Comparison of ENCODE assay signal across 20 cellular contexts in the genomic region with DNA sequence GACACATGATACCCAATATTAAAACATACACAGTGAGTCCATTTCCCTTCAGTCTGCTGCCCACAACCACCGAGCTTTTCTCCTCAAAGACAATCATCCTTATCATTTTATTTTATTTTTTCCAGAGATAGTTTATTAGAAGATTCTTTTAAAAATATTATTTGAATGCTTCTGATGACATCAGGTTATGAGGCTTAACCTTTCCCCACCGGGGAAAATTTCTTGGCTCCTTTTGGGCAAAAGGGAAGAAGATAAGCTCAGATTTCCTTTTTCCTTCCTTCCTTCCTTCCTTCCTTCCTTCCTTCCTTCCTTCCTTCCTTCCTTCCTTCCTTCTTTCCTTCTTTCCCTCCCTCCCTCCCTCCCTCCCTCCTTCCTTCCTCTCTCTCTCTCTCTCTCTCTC.
DNase-seq lines count a peak whose midpoint lies in the region; ATAC-seq, FAIRE-seq and TF ChIP-seq lines count a peak whose summit lies in the region.
"Had no signal": no experiment of that assay in that cellular context is flagged by ENCODE, and none has a peak within 500 bp of the region (broad histone marks: within the 10 kb centered on the region; RNA-seq: fewer than 3 reads in every experiment).

No MANE protein-coding gene starts in this region.

- POLR2A ChIA-PET in A673 (lab: Charles Lee; ENCODE audit: low non-redundant PET) (interaction anchor here (0.6 to 1.0 kb wide), 4 partner anchors 148 to 523 kb away, joined by 3 read pairs; a partner anchor contains a TSS), K562 (lab: Yijun Ruan, JAX) (interaction anchor here (0.7 to 1.6 kb wide), 3 partner anchors 149 to 1783 kb away, joined by 3 to 6 read pairs (median 3); a partner anchor contains a TSS)

- no peak overlapping the region for H2AFZ ChIP-seq in K562 (ENCODE audit: low read depth, low read length)

- ATAC-seq in K562 (no peak), GM18858 (IDR thresholded peaks at IDR 0.05; ENCODE audit: unreplicated experiment) (no peak)
- ATAC-seq: A549; CD8-positive, alpha-beta T cell had no signal

- H4K20me1 ChIP-seq in K562 (replicated peaks; ENCODE audit: control insufficient read depth, insufficient read depth, low read length) = no peaks in the 10 kb centered on the region
- H4K20me1 ChIP-seq: BLaER1 treated with 17β-estradiol and CSF1 and Interleukin-3, amounts not matched to agents 10 nM and 100 nM had no signal

- TF ChIP-seq POLR2A in K562 (conservative IDR thresholded peaks at IDR 0.05) (no peak), uterus (IDR thresholded peaks at IDR 0.05) (no peak)

- CTCF ChIA-PET in A673 (lab: Charles Lee) = interaction anchor here (0.7 to 1.2 kb wide), 4 partner anchors 148 to 761 kb away, joined by 3 to 6 read pairs (median 4); no protein-coding TSS in a partner anchor
- CTCF ChIA-PET in K562 (lab: Yijun Ruan, JAX; ENCODE audit: low intra/inter-chr PET ratio) = no interaction called here

- H3K36me3 ChIP-seq in A673 (ENCODE audit: insufficient read depth, low read length, poor library complexity, severe bottlenecking) (no peaks in the 10 kb centered on the region), K562 (ENCODE audit: control insufficient read depth, insufficient read depth, low read length) (no peaks in the 10 kb centered on the region), uterus (no peaks in the 10 kb centered on the region)
- H3K36me3 ChIP-seq: BLaER1 treated with 17β-estradiol and CSF1 and Interleukin-3, amounts not matched to agents 10 nM and 100 nM had no signal

- peak; percentile 83 for DNase-seq in A673 (ENCODE audit: low spot score)
- no peak for DNase-seq in K562 (ENCODE audit: extremely low read depth in 1 of 4, low spot score in 3 of 4)
- DNase-seq in uterus = no peak
- DNase-seq in activated CD4-positive, alpha-beta T cell treated with anti-CD3 and anti-CD28 coated beads for 48 hours = no peak
- DNase-seq: ACHN; AML-193; Caco-2; Calu3; CD4-positive, alpha-beta T cell; CD8-positive, alpha-beta T cell; DMS79 treated with DMSO at 0.1 percent for 48 hours; GF-D8 had no signal

- H3K9ac ChIP-seq in K562 (ENCODE audit: insufficient read depth in 1 of 2, low read depth in 2 of 2, low read length in 2 of 2) = no peak overlapping the region
- H3K9ac ChIP-seq: BLaER1 treated with 17β-estradiol and CSF1 and Interleukin-3, amounts not matched to agents 10 nM and 100 nM had no signal

- FAIRE-seq in K562 (lab: Jason Lieb, UNC) = no peak
- FAIRE-seq: A549, D721Med, G401.6, GM12891 had no signal

- H3K9me1 ChIP-seq in K562 (ENCODE audit: control insufficient read depth, insufficient read depth, low read length) = no peaks in the 10 kb centered on the region

- TF ChIP-seq RAD21 in K562 (CRISPR knock-in tag; conservative IDR thresholded peaks at IDR 0.05 in 1 of 2, IDR thresholded peaks at IDR 0.05 in 1 of 2) = no peak

- H3K27me3 ChIP-seq in A673 (replicated peaks; ENCODE audit: insufficient read depth, low read depth, low read length, poor library complexity) (no peaks in the 10 kb centered on the region), K562 (ENCODE audit: control insufficient read depth in 2 of 2, insufficient read depth in 2 of 2, low read length in 2 of 2) (no peaks in the 10 kb centered on the region), uterus (no peaks in the 10 kb centered on the region)
- H3K27me3 ChIP-seq: BLaER1 treated with 17β-estradiol and CSF1 and Interleukin-3, amounts not matched to agents 10 nM and 100 nM had no signal

- no TSS peak for BruUV-seq in A673 (replicated peaks; lab: Mats Ljungman, UMichigan)
- BruUV-seq in K562 (replicated peaks; lab: Mats Ljungman, UMichigan) = no TSS peak

- intact Hi-C loops in A673 (cut with micrococcal nuclease; ENCODE audit: unreplicated experiment) (loop anchor here (1.0 to 2.0 kb wide), 4 partner anchors 150 to 763 kb away; a partner anchor contains a TSS), K562 (cut with micrococcal nuclease) (no loop called here), uterus (cut with DNase I; ENCODE audit: low total_unique reads) (loop anchor here (2.0 kb wide), 1 partner anchor 149 kb away; a partner anchor contains a TSS)

- H3K79me2 ChIP-seq in K562 (ENCODE audit: control insufficient read depth, insufficient read depth, low read length) = no peaks in the 10 kb centered on the region

- TF ChIP-seq EP300 in K562 (IDR thresholded peaks at IDR 0.05; ENCODE audit: low read length) = no peak

- TF ChIP-seq CTCF in A673 (conservative IDR thresholded peaks at IDR 0.05; ENCODE audit: low read depth, low read length) = no peak
- TF ChIP-seq CTCF in K562 (IDR thresholded peaks at IDR 0.05 in 2 of 3, conservative IDR thresholded peaks at IDR 0.05 in 1 of 3; ENCODE audit: insufficient read depth in 2 of 3, low read depth in 1 of 3, low read length in 3 of 3) = no peak
- no peak for TF ChIP-seq CTCF in uterus (IDR thresholded peaks at IDR 0.05)

- H3K9me3 ChIP-seq in A673 (ENCODE audit: low read depth, low read length, poor library complexity, severe bottlenecking) = peaks cover 4% of the 10 kb centered on the region
- 0 out of 2 replicates have a peak, but pooled peaks cover 3% of the 10 kb centered on the region for H3K9me3 ChIP-seq in K562 (replicated peaks; ENCODE audit: control insufficient read depth, insufficient read depth, low read depth, low read length)
- no peaks in the 10 kb centered on the region for H3K9me3 ChIP-seq in uterus
- H3K9me3 ChIP-seq: A549, Caco-2 had no signal

- H3K4me2 ChIP-seq in K562 (ENCODE audit: insufficient read depth, low read length) = no peak overlapping the region
- H3K4me2 ChIP-seq: A549; BLaER1 treated with 17β-estradiol and CSF1 and Interleukin-3, amounts not matched to agents 10 nM and 100 nM had no signal

- H3K4me3 ChIP-seq in A673 (ENCODE audit: low read depth, low read length, poor library complexity, severe bottlenecking) = no peak overlapping the region
- no peak overlapping the region for H3K4me3 ChIP-seq in K562
- no peak overlapping the region for H3K4me3 ChIP-seq in uterus
- H3K4me3 ChIP-seq: A549; BLaER1 treated with 17β-estradiol and CSF1 and Interleukin-3, amounts not matched to agents 10 nM and 100 nM had no signal

- H3K4me1 ChIP-seq in A673 (ENCODE audit: insufficient read depth, low read length, poor library complexity, severe bottlenecking) = peaks cover 40% of the 10 kb centered on the region
- peaks cover 5 to 20% of the 10 kb centered on the region in 2 experiments; a peak in 4 of 5 replicates for H3K4me1 ChIP-seq in K562 (replicated peaks in 1 of 2; ENCODE audit: control insufficient read depth in 2 of 2, insufficient read depth in 2 of 2, low read length in 2 of 2)
- no peaks in the 10 kb centered on the region for H3K4me1 ChIP-seq in uterus
- H3K4me1 ChIP-seq: A549 had no signal

- in situ Hi-C loops in K562 (cut with MboI) = no loop called here

- H3K27ac ChIP-seq in A673 (ENCODE audit: low read depth, low read length, poor library complexity, severe bottlenecking) (peak overlapping the region; percentile 95), K562 (ENCODE audit: extremely low read depth, low read depth, low read length) (no peak overlapping the region), uterus (peak overlapping the region; percentile 74 to 80)
- H3K27ac ChIP-seq: 22Rv1; A549; BLaER1 treated with 17β-estradiol and CSF1 and Interleukin-3, amounts not matched to agents 10 nM and 100 nM; C4-2B had no signal

- 45% methylated on average over 2 of the region's 2 CpGs for WGBS in K562 (ENCODE audit: insufficient coverage, low coverage, missing lambda C conversion rate)

TF ChIP-seq in K562, 482 proteins besides CTCF, POLR2A, EP300 and RAD21:
- TF ChIP-seq, protein P1, sequence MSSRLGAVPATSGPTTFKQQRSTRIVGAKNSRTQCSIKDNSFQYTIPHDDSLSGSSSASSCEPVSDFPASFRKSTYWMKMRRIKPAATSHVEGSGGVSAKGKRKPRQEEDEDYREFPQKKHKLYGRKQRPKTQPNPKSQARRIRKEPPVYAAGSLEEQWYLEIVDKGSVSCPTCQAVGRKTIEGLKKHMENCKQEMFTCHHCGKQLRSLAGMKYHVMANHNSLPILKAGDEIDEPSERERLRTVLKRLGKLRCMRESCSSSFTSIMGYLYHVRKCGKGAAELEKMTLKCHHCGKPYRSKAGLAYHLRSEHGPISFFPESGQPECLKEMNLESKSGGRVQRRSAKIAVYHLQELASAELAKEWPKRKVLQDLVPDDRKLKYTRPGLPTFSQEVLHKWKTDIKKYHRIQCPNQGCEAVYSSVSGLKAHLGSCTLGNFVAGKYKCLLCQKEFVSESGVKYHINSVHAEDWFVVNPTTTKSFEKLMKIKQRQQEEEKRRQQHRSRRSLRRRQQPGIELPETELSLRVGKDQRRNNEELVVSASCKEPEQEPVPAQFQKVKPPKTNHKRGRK (tag; IDR thresholded peaks at IDR 0.05) = peak; percentile 33
- TF ChIP-seq ARID1B (IDR thresholded peaks at IDR 0.05) (no peak), ZNF23 (CRISPR knock-in tag; IDR thresholded peaks at IDR 0.05) (no peak)
